Comparison of ENCODE assay signal across 8 cellular contexts in genomic region chr6:143678980-143679379, GRCh38. TPM values are rescaled to one million over a fixed set of nuclear protein-coding genes. Genes with fewer than 3 reads are reported as not detected.
DNase-seq lines count a peak whose midpoint lies in the region; ATAC-seq and TF ChIP-seq lines count a peak whose summit lies in the region.

No MANE protein-coding gene starts in this region.

- H2BK15ac ChIP-seq in IMR-90 (ENCODE audit: low read depth, low read length) = peak overlapping the region; percentile 6; the same call in 1 of the 3 replicates

- H3K4me1 ChIP-seq in IMR-90 (ENCODE audit: control insufficient read depth, insufficient read depth, low read length) (peaks cover 9% of the 10 kb centered on the region), iPS DF 6.9 (ENCODE audit: control insufficient read depth, insufficient read depth, low read length) (peaks cover 5% of the 10 kb centered on the region; the same call in 1 of the 2 replicates), MM.1S (ENCODE audit: low read length) (no peaks in the 10 kb centered on the region)

- H2AK5ac ChIP-seq in IMR-90 (ENCODE audit: low read depth, low read length) = 0 out of 2 replicates have a peak overlapping the region, but pooled peaks have one; percentile 29

- H3K36me3 ChIP-seq in IMR-90 (ENCODE audit: control insufficient read depth, insufficient read depth, low read length) (0 out of 2 replicates have a peak, but pooled peaks cover 2% of the 10 kb centered on the region), iPS DF 6.9 (ENCODE audit: control insufficient read depth, insufficient read depth, low read length) (no peaks in the 10 kb centered on the region), MM.1S (replicated peaks; ENCODE audit: insufficient read depth, low read length) (no peaks in the 10 kb centered on the region)

- H3K9ac ChIP-seq in IMR-90 (ENCODE audit: low read depth, low read length) (peak overlapping the region; percentile 99), MM.1S (ENCODE audit: low read length) (no peak overlapping the region)

- peaks cover 12 to 48% of the 10 kb centered on the region in 2 experiments; a peak in 3 of 4 replicates for H3K79me1 ChIP-seq in IMR-90 (ENCODE audit: low read depth in 1 of 2, low read length in 2 of 2)

- POLR2A ChIA-PET in IMR-90 (lab: Charles Lee; ENCODE audit: unreplicated experiment) = interaction anchor here (1.0 kb wide), 1 partner anchor 13 kb away, joined by 3 read pairs; no protein-coding TSS in a partner anchor
- POLR2A ChIA-PET in activated CD8-positive, alpha-beta T cell treated with anti-CD3 and anti-CD28 coated beads for 36 hours (lab: Charles Lee) = interaction anchor here (1.2 kb wide), 1 partner anchor 39 kb away, joined by 3 read pairs; no protein-coding TSS in a partner anchor

- no peak for ATAC-seq in IMR-90 (ENCODE audit: low read depth)
- no peak for ATAC-seq in activated CD8-positive, alpha-beta T cell treated with anti-CD3 and anti-CD28 coated beads for 36 hours

- no peak for TF ChIP-seq POLR2A in IMR-90 (IDR thresholded peaks at IDR 0.05; ENCODE audit: low read depth, low read length)

- no peak for TF ChIP-seq RAD21 in IMR-90 (IDR thresholded peaks at IDR 0.05; ENCODE audit: low read length)

- H4K91ac ChIP-seq in IMR-90 (ENCODE audit: insufficient read depth, low read depth, low read length) = peak overlapping the region; percentile 75

- H3K27ac Mint-ChIP-seq in activated CD8-positive, alpha-beta T cell treated with anti-CD3 and anti-CD28 coated beads for 36 hours = no peak overlapping the region

- CTCF ChIA-PET in IMR-90 (lab: Yijun Ruan, JAX) = interaction anchor here (0.6 to 1.0 kb wide), 2 partner anchors 103 to 358 kb away, joined by 3 read pairs; no protein-coding TSS in a partner anchor
- CTCF ChIA-PET in activated CD8-positive, alpha-beta T cell treated with anti-CD3 and anti-CD28 coated beads for 36 hours (lab: Charles Lee) = no interaction called here

- H2BK120ac ChIP-seq in IMR-90 (ENCODE audit: low read depth, low read length) = peak overlapping the region; percentile 45; the same call in 1 of the 2 replicates

- H3K4me3 ChIP-seq in IMR-90 (ENCODE audit: insufficient read depth, low read depth, low read length) (peak overlapping the region; percentile 97), iPS DF 6.9 (ENCODE audit: low read length) (peak overlapping the region; percentile 93; the same call in 1 of the 2 replicates), skin epidermis (peak overlapping the region; percentile 60 to 92 (median 80)), MM.1S (ENCODE audit: low read length) (no peak overlapping the region)

- no peaks in the 10 kb centered on the region for H3K79me2 ChIP-seq in MM.1S (ENCODE audit: low read length)

- peaks cover 10% of the 10 kb centered on the region for H3K9me3 Mint-ChIP-seq in activated CD8-positive, alpha-beta T cell treated with anti-CD3 and anti-CD28 coated beads for 36 hours

- peak overlapping the region; percentile 95 for H3K18ac ChIP-seq in IMR-90 (ENCODE audit: low read depth, low read length)

- H3K4ac ChIP-seq in IMR-90 (ENCODE audit: low read depth, low read length) = peak overlapping the region; percentile 44; the same call in 1 of the 2 replicates

- H3K9me1 ChIP-seq in IMR-90 (ENCODE audit: insufficient read depth, low read length) = peaks cover 4% of the 10 kb centered on the region

- BruUV-seq in IMR-90 (replicated peaks; lab: Mats Ljungman, UMichigan) = TSS peak; percentile 36

- H3K9me3 ChIP-seq in IMR-90 (ENCODE audit: control insufficient read depth, insufficient read depth, low read length) (no peaks in the 10 kb centered on the region; the same call in 1 of the 2 replicates), iPS DF 6.9 (ENCODE audit: control insufficient read depth, insufficient read depth, low read length) (no peaks in the 10 kb centered on the region), MM.1S (replicated peaks; ENCODE audit: insufficient read depth, low read length) (no peaks in the 10 kb centered on the region)

- H4K8ac ChIP-seq in IMR-90 (ENCODE audit: low read depth in 2 of 2, low read length in 2 of 2) = peak overlapping the region; percentile 30 to 71; a peak in 3 of 4 replicates

- no peak for TF ChIP-seq CTCF in IMR-90 (conservative IDR thresholded peaks at IDR 0.05; ENCODE audit: low read depth, low read length)
- no peak for TF ChIP-seq CTCF in activated CD8-positive, alpha-beta T cell treated with anti-CD3 and anti-CD28 coated beads for 36 hours (IDR thresholded peaks at IDR 0.05)
- no peak for TF ChIP-seq CTCF in MM.1S (IDR thresholded peaks at IDR 0.05; ENCODE audit: low read length)

- peaks cover 6% of the 10 kb centered on the region for H3K36me3 Mint-ChIP-seq in activated CD8-positive, alpha-beta T cell treated with anti-CD3 and anti-CD28 coated beads for 36 hours (ENCODE audit: low read depth)

- H3K4me1 Mint-ChIP-seq in activated CD8-positive, alpha-beta T cell treated with anti-CD3 and anti-CD28 coated beads for 36 hours (ENCODE audit: low read depth) = peaks cover 14% of the 10 kb centered on the region

- no CpG with 5 or more reads among the region's 3 CpGs for WGBS in IMR-90 (ENCODE audit: extremely low coverage in 2 of 2, insufficient read length in 1 of 2), 2 experiments
- WGBS in iPS DF 6.9 (ENCODE audit: insufficient coverage, insufficient read length) = no CpG with 5 or more reads among the region's 3 CpGs

- H3K27ac ChIP-seq in IMR-90 (ENCODE audit: insufficient read depth, low read length) (peak overlapping the region; percentile 99), iPS DF 6.9 (ENCODE audit: low read length) (no peak overlapping the region), skin epidermis (peak overlapping the region in 20 of 21 experiments; percentile 80 to 96 (median 94)), MM.1S (ENCODE audit: low read length) (no peak overlapping the region)

- H3K27me3 ChIP-seq in IMR-90 (ENCODE audit: control insufficient read depth, insufficient read depth, low read length) = no peaks in the 10 kb centered on the region
- H3K27me3 ChIP-seq in iPS DF 6.9 (ENCODE audit: control insufficient read depth, insufficient read depth, low read length) = no peaks in the 10 kb centered on the region
- H3K27me3 ChIP-seq in MM.1S (replicated peaks; ENCODE audit: insufficient read depth, low read length) = no peaks in the 10 kb centered on the region

- H2AK9ac ChIP-seq in IMR-90 (replicated peaks; ENCODE audit: low read depth, low read length, poor library complexity) = no peak overlapping the region

- H3K14ac ChIP-seq in IMR-90 (replicated peaks; ENCODE audit: low read depth, low read length) = peak overlapping the region; percentile 82

- peak overlapping the region; percentile 82 for H3K56ac ChIP-seq in IMR-90 (ENCODE audit: extremely low read depth, insufficient read depth, low read length)

- peak overlapping the region; percentile 83; the same call in 1 of the 2 replicates for H3K23ac ChIP-seq in IMR-90 (ENCODE audit: low read depth, low read length)

- in situ Hi-C loops in IMR-90 (cut with MboI; ENCODE audit: low sequenced_read_pairs) = no loop called here

- peaks cover 28% of the 10 kb centered on the region for H3K27me3 Mint-ChIP-seq in activated CD8-positive, alpha-beta T cell treated with anti-CD3 and anti-CD28 coated beads for 36 hours

- H2BK5ac ChIP-seq in IMR-90 (ENCODE audit: low read depth, low read length, poor library complexity, severe bottlenecking) = peak overlapping the region; percentile 94

- dilution Hi-C loops in IMR-90 (cut with HindIII; ENCODE audit: low sequenced_read_pairs, unreplicated experiment) = no loop called here

- H3K4me3 Mint-ChIP-seq in activated CD8-positive, alpha-beta T cell treated with anti-CD3 and anti-CD28 coated beads for 36 hours = peak overlapping the region; percentile 77

- no peak overlapping the region for H2AFZ ChIP-seq in IMR-90 (replicated peaks; ENCODE audit: low read length, poor library complexity)
- no peak overlapping the region for H2AFZ ChIP-seq in MM.1S (ENCODE audit: low read length)

- peak overlapping the region; percentile 100 for H3K4me2 ChIP-seq in IMR-90 (ENCODE audit: low read depth, low read length)
- no peak overlapping the region for H3K4me2 ChIP-seq in MM.1S (ENCODE audit: low read depth, low read length)

- no peaks in the 10 kb centered on the region for H3K9me2 ChIP-seq in MM.1S (replicated peaks; ENCODE audit: insufficient read depth, low read length)

- H4K5ac ChIP-seq in IMR-90 (ENCODE audit: low read depth, low read length) = peak overlapping the region; percentile 93

- intact Hi-C loops in IMR-90 (cut with micrococcal nuclease) = loop anchor here (2.0 to 5.0 kb wide), 4 partner anchors 66 to 333 kb away; partner anchors contain the start of gene LTV1
- intact Hi-C loops in activated CD8-positive, alpha-beta T cell treated with anti-CD3 and anti-CD28 coated beads for 36 hours (cut with micrococcal nuclease) = no loop called here

- no peaks in the 10 kb centered on the region for H4K20me1 ChIP-seq in IMR-90 (ENCODE audit: insufficient read depth, low read length)
- H4K20me1 ChIP-seq in MM.1S (ENCODE audit: insufficient read depth, low read length) = no peaks in the 10 kb centered on the region

- DNase-seq in IMR-90 (no peak), iPS DF 6.9 (ENCODE audit: low read depth, low spot score) (no peak), SHP77 treated with DMSO at 0.1 percent for 48 hours (lab: John Stamatoyannopoulos, UW) (no peak), MM.1S (no peak), A172 (ENCODE audit: low spot score) (no peak), RPMI8226 (no peak)
- DNase-seq in activated CD8-positive, alpha-beta T cell treated with anti-CD3 and anti-CD28 coated beads for 36 hours = no peak

- peak overlapping the region; percentile 72; the same call in 1 of the 2 replicates for H2BK20ac ChIP-seq in IMR-90 (ENCODE audit: low read depth, low read length)

- H3F3A ChIP-seq in MM.1S (ENCODE audit: insufficient read depth, low read length) = no peaks in the 10 kb centered on the region

TF ChIP-seq in IMR-90, 13 proteins besides CTCF, POLR2A, EP300 and RAD21:
- TF ChIP-seq CEBPB (IDR thresholded peaks at IDR 0.05; ENCODE audit: low read depth, low read length) = 0 out of 2 replicates have a peak, but pooled peaks have one; percentile 4
- TF ChIP-seq USF2 (IDR thresholded peaks at IDR 0.05; ENCODE audit: low read depth, low read length) = no peak

RNA-seq across cellular contexts. Expression of gene PHACTR2, which starts 1.2 kb away (rescaled TPM):
- 74.2 and 76.9 TPM in 2 replicates for total RNA-seq in IMR-90 (2012; rRNA removed)
- polyA plus RNA-seq in IMR-90 (2012; rRNA removed) = 12.7 and 14.5 TPM in 2 replicates
- polyA plus RNA-seq in IMR-90 (2012; cell fraction: cytosol; rRNA removed) = 3.5 and 4.2 TPM in 2 replicates
- 4.6 and 15.0 TPM in 2 replicates for polyA plus RNA-seq in IMR-90 (2012; cell fraction: nucleus; rRNA removed; ENCODE audit: low replicate concordance)
- 10 to 100 TPM; 13.5 to 14.6 TPM for total RNA-seq in activated CD8-positive, alpha-beta T cell treated with anti-CD3 and anti-CD28 coated beads for 36 hours
- 15.5 and 21.3 TPM in 2 replicates for total RNA-seq in A172 (2014; rRNA removed; shearing (Covaris generic))

Comparison
In these comparisons a context has a peak if more than half of its experiments do, and no peak if none do; other contexts are left out.
1. H3K27ac ChIP-seq: peak in IMR-90 (single experiment) and skin epidermis (20 of 21); none in iPS DF 6.9 (single experiment) and MM.1S (single experiment).